Comparison of ENCODE assay signal across 5 cellular contexts in the genomic region with DNA sequence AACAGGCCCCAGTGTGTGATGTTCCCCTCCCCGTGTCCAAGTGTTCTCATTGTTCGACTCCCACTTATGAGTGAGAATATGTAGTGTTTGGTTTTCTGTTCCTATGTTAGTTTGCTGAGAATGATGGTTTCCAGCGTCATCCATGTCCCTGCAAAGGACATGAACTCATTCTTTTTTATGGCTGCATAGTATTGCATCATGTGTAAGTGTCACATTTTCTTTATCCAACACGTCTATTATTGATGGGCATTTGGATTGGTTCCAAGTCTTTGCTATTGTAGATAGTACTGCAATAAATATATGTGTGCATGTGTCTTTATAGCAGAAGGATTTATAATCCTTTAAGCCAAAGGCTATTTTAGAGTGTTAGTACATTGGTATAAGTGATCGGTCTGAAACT. TPM values are rescaled to one million over a fixed set of nuclear protein-coding genes. Genes with fewer than 3 reads are reported as not detected.
"Had no signal": no experiment of that assay in that cellular context is flagged by ENCODE, and none has a peak within 500 bp of the region (broad histone marks: within the 10 kb centered on the region; RNA-seq: fewer than 3 reads in every experiment).

No MANE protein-coding gene starts in this region.

RNA-seq across cellular contexts. Expression of a gene that starts 4.0 kb away (rescaled TPM):
- total RNA-seq: dermis microvascular lymphatic vessel endothelial cell, lower lobe of right lung, mononuclear cell, natural killer cell, upper lobe of right lung had no signal
